In genomic region chr4:70405765-70406164, GRCh38 we compare ENCODE assay signal across 34 cellular contexts. TPM values are rescaled to one million over a fixed set of nuclear protein-coding genes. Genes with fewer than 3 reads are reported as not detected.
A peak's percentile ranks its signal among the peaks of the same experiment; 100 is the strongest.
DNase-seq lines count a peak whose midpoint lies in the region; ATAC-seq and TF ChIP-seq lines count a peak whose summit lies in the region.
"Had no signal": no experiment of that assay in that cellular context is flagged by ENCODE, and none has a peak within 500 bp of the region (broad histone marks: within the 10 kb centered on the region; RNA-seq: fewer than 3 reads in every experiment).

No MANE protein-coding gene starts in this region.

- intact Hi-C loops in activated T-helper 2 cell treated with anti-CD3 and anti-CD28 coated beads, Interferon-gamma antibody, Interleukin-2, Interleukin-4, amounts not matched to agents 10 μg/mL and 5 μg/mL and 100 μg/mL, durations not matched to agents 14 hours and 24 hours and 36 hours (cut with micrococcal nuclease): no loop called here
- intact Hi-C loops in mucosa of descending colon (cut with DNase I, micrococcal nuclease): no loop called here

- in situ Hi-C loops in Caki2 (cut with HindIII; ENCODE audit: low pct_unique_long_range_greater_than_20kb, low sequenced_read_pairs): no loop called here

- no peak overlapping the region for H3K27ac Mint-ChIP-seq in activated T-helper 2 cell treated with anti-CD3 and anti-CD28 coated beads, Interferon-gamma antibody, Interleukin-2, Interleukin-4, amounts not matched to agents 10 μg/mL and 5 μg/mL and 100 μg/mL, durations not matched to agents 14 hours and 24 hours and 36 hours
- H3K27ac Mint-ChIP-seq: activated CD4-positive, alpha-beta memory T cell treated with anti-CD3 and anti-CD28 coated beads for 36 hours; activated naive CD8-positive, alpha-beta T cell treated with anti-CD3 and anti-CD28 coated beads, Interleukin-2, amount 10 ng/mL, durations not matched to agents 7 days and 5 days; dendritic cell treated with granulocyte-macrophage colony-stimulating factor and Interleukin-4, amounts not matched to agents 40 ng/mL and 50 ng/mL, for 4 days; naive thymus-derived CD8-positive, alpha-beta T cell had no signal

- H3K9me3 ChIP-seq in mucosa of descending colon: no peaks in the 10 kb centered on the region
- H3K9me3 ChIP-seq: esophagus squamous epithelium, gastrocnemius medialis, left lung, MG63 had no signal

- no peaks in the 10 kb centered on the region for H3K36me3 ChIP-seq in mucosa of descending colon (ENCODE audit: low read depth)
- H3K36me3 ChIP-seq: esophagus squamous epithelium, gastrocnemius medialis, left lung, MG63 had no signal

- no peak overlapping the region for H3K4me3 Mint-ChIP-seq in activated T-helper 2 cell treated with anti-CD3 and anti-CD28 coated beads, Interferon-gamma antibody, Interleukin-2, Interleukin-4, amounts not matched to agents 10 μg/mL and 5 μg/mL and 100 μg/mL, durations not matched to agents 14 hours and 24 hours and 36 hours (ENCODE audit: low read depth)
- H3K4me3 Mint-ChIP-seq: activated CD4-positive, alpha-beta memory T cell treated with anti-CD3 and anti-CD28 coated beads for 36 hours; activated naive CD8-positive, alpha-beta T cell treated with anti-CD3 and anti-CD28 coated beads, Interleukin-2, amount 10 ng/mL, durations not matched to agents 7 days and 5 days; CD8-positive, alpha-beta memory T cell; dendritic cell treated with granulocyte-macrophage colony-stimulating factor and Interleukin-4, amounts not matched to agents 40 ng/mL and 50 ng/mL, for 4 days; naive thymus-derived CD8-positive, alpha-beta T cell had no signal

- H3K4me1 ChIP-seq in mucosa of descending colon (ENCODE audit: low read depth): no peaks in the 10 kb centered on the region
- H3K4me1 ChIP-seq: esophagus squamous epithelium, gastrocnemius medialis, left lung had no signal

- H3K36me3 Mint-ChIP-seq in activated T-helper 2 cell treated with anti-CD3 and anti-CD28 coated beads, Interferon-gamma antibody, Interleukin-2, Interleukin-4, amounts not matched to agents 10 μg/mL and 5 μg/mL and 100 μg/mL, durations not matched to agents 14 hours and 24 hours and 36 hours (ENCODE audit: low read depth): no peaks in the 10 kb centered on the region
- H3K36me3 Mint-ChIP-seq: activated CD4-positive, alpha-beta memory T cell treated with anti-CD3 and anti-CD28 coated beads for 36 hours; activated naive CD8-positive, alpha-beta T cell treated with anti-CD3 and anti-CD28 coated beads, Interleukin-2, amount 10 ng/mL, durations not matched to agents 7 days and 5 days; CD8-positive, alpha-beta memory T cell; naive thymus-derived CD8-positive, alpha-beta T cell had no signal

- no peaks in the 10 kb centered on the region for H3K9me3 Mint-ChIP-seq in activated T-helper 2 cell treated with anti-CD3 and anti-CD28 coated beads, Interferon-gamma antibody, Interleukin-2, Interleukin-4, amounts not matched to agents 10 μg/mL and 5 μg/mL and 100 μg/mL, durations not matched to agents 14 hours and 24 hours and 36 hours
- H3K9me3 Mint-ChIP-seq: activated CD4-positive, alpha-beta memory T cell treated with anti-CD3 and anti-CD28 coated beads for 36 hours; activated naive CD8-positive, alpha-beta T cell treated with anti-CD3 and anti-CD28 coated beads, Interleukin-2, amount 10 ng/mL, durations not matched to agents 7 days and 5 days; dendritic cell treated with granulocyte-macrophage colony-stimulating factor and Interleukin-4, amounts not matched to agents 40 ng/mL and 50 ng/mL, for 4 days had no signal

- TF ChIP-seq CTCF in mucosa of descending colon (IDR thresholded peaks at IDR 0.05): no peak

- no peaks in the 10 kb centered on the region for H3K4me1 Mint-ChIP-seq in activated T-helper 2 cell treated with anti-CD3 and anti-CD28 coated beads, Interferon-gamma antibody, Interleukin-2, Interleukin-4, amounts not matched to agents 10 μg/mL and 5 μg/mL and 100 μg/mL, durations not matched to agents 14 hours and 24 hours and 36 hours (ENCODE audit: low read depth)
- H3K4me1 Mint-ChIP-seq: activated naive CD8-positive, alpha-beta T cell treated with anti-CD3 and anti-CD28 coated beads, Interleukin-2, amount 10 ng/mL, durations not matched to agents 7 days and 5 days; CD8-positive, alpha-beta memory T cell; naive thymus-derived CD8-positive, alpha-beta T cell had no signal

- peak; percentile 44 for DNase-seq in Caki2 (ENCODE audit: low read depth)
- DNase-seq in activated gamma-delta T cell (lab: John Stamatoyannopoulos, UW): no peak
- no peak for DNase-seq in activated T-helper 2 cell treated with anti-CD3 and anti-CD28 coated beads, Interferon-gamma antibody, Interleukin-2, Interleukin-4, amounts not matched to agents 10 μg/mL and 5 μg/mL and 100 μg/mL, durations not matched to agents 14 hours and 24 hours and 36 hours (ENCODE audit: low spot score)
- no peak for DNase-seq in activated effector memory CD4-positive, alpha-beta T cell treated with anti-CD3 and anti-CD28 coated beads, Interleukin-2, amount 50 U/mL, for 16 hours
- DNase-seq in mucosa of descending colon: no peak
- DNase-seq: 8988T; activated CD4-positive, alpha-beta memory T cell treated with anti-CD3 and anti-CD28 coated beads for 36 hours; activated CD4-positive, CD25-positive, alpha-beta regulatory T cell; activated naive CD8-positive, alpha-beta T cell treated with anti-CD3 and anti-CD28 coated beads, Interleukin-2, amount 10 ng/mL, durations not matched to agents 7 days and 5 days; AML-193; caudate nucleus; CD8-positive, alpha-beta memory T cell; DMS79; esophagus squamous epithelium; gastrocnemius medialis; hippocampal formation; left lung; MG63; naive thymus-derived CD8-positive, alpha-beta T cell; NCI-H1417; NCI-H2081 treated with DMSO at 0.1 percent for 48 hours; NCI-H82; occipital lobe; OCI-M1 had no signal

- H3K4me3 ChIP-seq in mucosa of descending colon: no peak overlapping the region
- H3K4me3 ChIP-seq: esophagus squamous epithelium, gastrocnemius medialis, K562, left lung, MG63, smooth muscle cell had no signal

- no peaks in the 10 kb centered on the region for H3K27me3 Mint-ChIP-seq in activated T-helper 2 cell treated with anti-CD3 and anti-CD28 coated beads, Interferon-gamma antibody, Interleukin-2, Interleukin-4, amounts not matched to agents 10 μg/mL and 5 μg/mL and 100 μg/mL, durations not matched to agents 14 hours and 24 hours and 36 hours (ENCODE audit: low read depth)
- H3K27me3 Mint-ChIP-seq: activated CD4-positive, alpha-beta memory T cell treated with anti-CD3 and anti-CD28 coated beads for 36 hours; activated naive CD8-positive, alpha-beta T cell treated with anti-CD3 and anti-CD28 coated beads, Interleukin-2, amount 10 ng/mL, durations not matched to agents 7 days and 5 days; dendritic cell treated with granulocyte-macrophage colony-stimulating factor and Interleukin-4, amounts not matched to agents 40 ng/mL and 50 ng/mL, for 4 days had no signal

- ATAC-seq in GM19025 (IDR thresholded peaks at IDR 0.05; ENCODE audit: low read depth, unreplicated experiment) (peak; percentile 47), GM21825 (IDR thresholded peaks at IDR 0.05; ENCODE audit: unreplicated experiment) (peak; percentile 56), HG03378 (IDR thresholded peaks at IDR 0.05; ENCODE audit: unreplicated experiment) (peak; percentile 71), mucosa of descending colon (no peak)
- ATAC-seq: gastrocnemius medialis; K562; left lung; naive thymus-derived CD8-positive, alpha-beta T cell had no signal

RNA-seq across cellular contexts. Expression of gene OPRPN, which starts 8.0 kb away (rescaled TPM):
- not detected in 2 replicates for total RNA-seq in Caki2 (2014; rRNA removed; shearing (Covaris generic); ENCODE audit: low replicate concordance)
- not detected in 2 replicates for total RNA-seq in activated T-helper 2 cell treated with anti-CD3 and anti-CD28 coated beads, Interferon-gamma antibody, Interleukin-2, Interleukin-4, amounts not matched to agents 10 μg/mL and 5 μg/mL and 100 μg/mL, durations not matched to agents 14 hours and 24 hours and 36 hours
- not detected for total RNA-seq in mucosa of descending colon
- total RNA-seq: activated CD4-positive, alpha-beta memory T cell treated with anti-CD3 and anti-CD28 coated beads for 36 hours; activated naive CD8-positive, alpha-beta T cell treated with anti-CD3 and anti-CD28 coated beads, Interleukin-2, amount 10 ng/mL, durations not matched to agents 7 days and 5 days; astrocyte; CD8-positive, alpha-beta memory T cell; esophagus squamous epithelium; gastrocnemius medialis; HT-29; K562; left lung; naive thymus-derived CD8-positive, alpha-beta T cell; occipital lobe; renal cortical epithelial cell; smooth muscle cell; urinary bladder had no signal

RNA-seq across cellular contexts. Expression of gene SMR3B, which starts 22.8 kb away (rescaled TPM):
- total RNA-seq in Caki2 (2014; rRNA removed; shearing (Covaris generic); ENCODE audit: low replicate concordance): not detected in 2 replicates
- total RNA-seq in activated T-helper 2 cell treated with anti-CD3 and anti-CD28 coated beads, Interferon-gamma antibody, Interleukin-2, Interleukin-4, amounts not matched to agents 10 μg/mL and 5 μg/mL and 100 μg/mL, durations not matched to agents 14 hours and 24 hours and 36 hours: not detected in 2 replicates
- total RNA-seq in mucosa of descending colon: not detected
- total RNA-seq: activated CD4-positive, alpha-beta memory T cell treated with anti-CD3 and anti-CD28 coated beads for 36 hours; activated naive CD8-positive, alpha-beta T cell treated with anti-CD3 and anti-CD28 coated beads, Interleukin-2, amount 10 ng/mL, durations not matched to agents 7 days and 5 days; astrocyte; CD8-positive, alpha-beta memory T cell; esophagus squamous epithelium; gastrocnemius medialis; HT-29; K562; left lung; naive thymus-derived CD8-positive, alpha-beta T cell; occipital lobe; renal cortical epithelial cell; smooth muscle cell; urinary bladder had no signal

RNA-seq across cellular contexts. Expression of gene SMR3A, which starts 45.2 kb away (rescaled TPM):
- not detected in 2 replicates for total RNA-seq in Caki2 (2014; rRNA removed; shearing (Covaris generic); ENCODE audit: low replicate concordance)
- total RNA-seq in activated T-helper 2 cell treated with anti-CD3 and anti-CD28 coated beads, Interferon-gamma antibody, Interleukin-2, Interleukin-4, amounts not matched to agents 10 μg/mL and 5 μg/mL and 100 μg/mL, durations not matched to agents 14 hours and 24 hours and 36 hours: not detected in 2 replicates
- not detected for total RNA-seq in mucosa of descending colon
- total RNA-seq: activated CD4-positive, alpha-beta memory T cell treated with anti-CD3 and anti-CD28 coated beads for 36 hours; activated naive CD8-positive, alpha-beta T cell treated with anti-CD3 and anti-CD28 coated beads, Interleukin-2, amount 10 ng/mL, durations not matched to agents 7 days and 5 days; astrocyte; CD8-positive, alpha-beta memory T cell; esophagus squamous epithelium; gastrocnemius medialis; HT-29; K562; left lung; naive thymus-derived CD8-positive, alpha-beta T cell; occipital lobe; renal cortical epithelial cell; smooth muscle cell; urinary bladder had no signal
